8 cellular contexts compared by ENCODE assay signal in the genomic region with DNA sequence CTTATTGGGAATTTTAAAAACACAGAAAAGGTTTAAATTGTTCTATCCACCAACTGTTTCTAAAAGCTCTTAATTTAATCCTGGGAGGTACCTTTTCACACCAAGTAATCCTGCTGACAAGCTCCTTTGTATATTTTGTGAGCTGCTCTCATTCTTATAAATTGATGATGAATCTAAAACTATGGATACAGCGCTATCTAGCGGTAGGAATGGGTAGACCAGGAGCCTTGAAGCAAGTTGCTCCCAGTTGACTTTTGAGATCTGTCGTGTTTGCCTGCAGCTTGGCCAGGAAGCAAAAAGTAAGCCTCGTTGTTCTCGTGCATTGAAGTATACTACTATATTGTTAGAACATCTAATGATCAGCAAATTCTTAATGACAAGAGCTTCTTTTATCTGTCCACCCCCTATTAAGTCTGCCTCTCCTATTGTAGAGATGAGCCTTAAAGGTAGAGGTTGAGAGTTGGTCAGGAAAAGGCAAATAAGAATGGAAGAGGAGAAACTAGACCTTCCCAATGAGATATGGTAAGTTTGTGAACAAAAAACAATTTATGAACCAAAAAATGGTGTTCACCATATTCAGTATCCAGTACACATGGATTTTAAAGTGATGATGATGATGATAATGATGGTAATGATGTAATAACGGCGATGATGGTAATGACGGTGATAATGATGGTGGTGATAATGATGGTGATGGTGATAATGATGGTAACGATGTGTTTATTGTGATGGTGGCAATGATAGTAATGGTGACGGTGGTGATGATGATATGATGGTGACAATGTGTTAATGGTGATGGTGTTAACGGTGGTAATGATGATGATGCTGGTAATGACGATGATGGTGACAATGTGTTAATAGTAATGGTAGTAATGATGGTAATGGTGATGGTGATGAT.
DNase-seq lines count a peak whose midpoint lies in the region; ATAC-seq and TF ChIP-seq lines count a peak whose summit lies in the region.

No MANE protein-coding gene starts in this region.

- TF ChIP-seq CTCF in VCaP (conservative IDR thresholded peaks at IDR 0.05) (peak; percentile 82), progenitor cell of endocrine pancreas (IDR thresholded peaks at IDR 0.05; ENCODE audit: unreplicated experiment) (peak; percentile 94)

- intact Hi-C loops in activated CD4-positive, alpha-beta T cell treated with anti-CD3 and anti-CD28 coated beads for 36 hours (cut with DNase I, micrococcal nuclease), result loop anchor here in 1 of 2 experiments (1.0 to 2.0 kb wide), 2 partner anchors 262 to 1233 kb away; no protein-coding TSS in a partner anchor

- no peak overlapping the region for H3K4me3 Mint-ChIP-seq in activated CD4-positive, alpha-beta T cell treated with anti-CD3 and anti-CD28 coated beads for 36 hours
- H3K4me3 Mint-ChIP-seq in progenitor cell of endocrine pancreas (ENCODE audit: low read depth), result no peak overlapping the region

- H3K27me3 Mint-ChIP-seq in activated CD4-positive, alpha-beta T cell treated with anti-CD3 and anti-CD28 coated beads for 36 hours, result no peaks in the 10 kb centered on the region
- no peaks in the 10 kb centered on the region for H3K27me3 Mint-ChIP-seq in progenitor cell of endocrine pancreas

- DNase-seq in activated CD4-positive, alpha-beta T cell treated with anti-CD3 and anti-CD28 coated beads for 36 hours, result peak; percentile 50
- DNase-seq in activated CD4-positive, alpha-beta T cell treated with anti-CD3 and anti-CD28 coated beads for 1 hour, result no peak
- peak; percentile 74 for DNase-seq in HCEC 1CT
- peak; percentile 18 for DNase-seq in NCI-H2081 treated with DMSO at 0.1 percent for 48 hours (lab: John Stamatoyannopoulos, UW)
- DNase-seq in glomerular visceral epithelial cell (ENCODE audit: extremely low spot score), result peak; percentile 92
- DNase-seq in progenitor cell of endocrine pancreas (ENCODE audit: low spot score, unreplicated experiment), result peak; percentile 50

- H3K27ac Mint-ChIP-seq in activated CD4-positive, alpha-beta T cell treated with anti-CD3 and anti-CD28 coated beads for 36 hours, result no peak overlapping the region
- no peak overlapping the region for H3K27ac Mint-ChIP-seq in progenitor cell of endocrine pancreas

- no peak for ATAC-seq in activated CD4-positive, alpha-beta T cell treated with anti-CD3 and anti-CD28 coated beads for 36 hours
- ATAC-seq in HG03460 (IDR thresholded peaks at IDR 0.05; ENCODE audit: unreplicated experiment), result no peak

- CTCF ChIA-PET in activated CD4-positive, alpha-beta T cell treated with anti-CD3 and anti-CD28 coated beads for 36 hours (lab: Charles Lee), result interaction anchor here (0.6 to 1.5 kb wide), 9 partner anchors 9 to 486 kb away, joined by 3 to 6 read pairs (median 4); no protein-coding TSS in a partner anchor

- no peaks in the 10 kb centered on the region for H3K36me3 Mint-ChIP-seq in activated CD4-positive, alpha-beta T cell treated with anti-CD3 and anti-CD28 coated beads for 36 hours (ENCODE audit: low read depth)
- no peaks in the 10 kb centered on the region for H3K36me3 Mint-ChIP-seq in progenitor cell of endocrine pancreas (ENCODE audit: insufficient read depth)

- no peaks in the 10 kb centered on the region for H3K9me3 Mint-ChIP-seq in activated CD4-positive, alpha-beta T cell treated with anti-CD3 and anti-CD28 coated beads for 36 hours (ENCODE audit: low read depth)
- H3K9me3 Mint-ChIP-seq in progenitor cell of endocrine pancreas (ENCODE audit: low read depth), result peaks cover 5% of the 10 kb centered on the region

- H3K4me1 Mint-ChIP-seq in activated CD4-positive, alpha-beta T cell treated with anti-CD3 and anti-CD28 coated beads for 36 hours, result no peaks in the 10 kb centered on the region
- no peaks in the 10 kb centered on the region for H3K4me1 Mint-ChIP-seq in progenitor cell of endocrine pancreas (ENCODE audit: low read depth)

- POLR2A ChIA-PET in activated CD4-positive, alpha-beta T cell treated with anti-CD3 and anti-CD28 coated beads for 36 hours (lab: Charles Lee), result interaction anchor here (0.7 kb wide), 1 partner anchor 1117 kb away, joined by 4 read pairs; no protein-coding TSS in a partner anchor

- H3K27ac ChIP-seq in VCaP, result no peak overlapping the region
